ENCODE assay signal across 25 cellular contexts in the genomic region with DNA sequence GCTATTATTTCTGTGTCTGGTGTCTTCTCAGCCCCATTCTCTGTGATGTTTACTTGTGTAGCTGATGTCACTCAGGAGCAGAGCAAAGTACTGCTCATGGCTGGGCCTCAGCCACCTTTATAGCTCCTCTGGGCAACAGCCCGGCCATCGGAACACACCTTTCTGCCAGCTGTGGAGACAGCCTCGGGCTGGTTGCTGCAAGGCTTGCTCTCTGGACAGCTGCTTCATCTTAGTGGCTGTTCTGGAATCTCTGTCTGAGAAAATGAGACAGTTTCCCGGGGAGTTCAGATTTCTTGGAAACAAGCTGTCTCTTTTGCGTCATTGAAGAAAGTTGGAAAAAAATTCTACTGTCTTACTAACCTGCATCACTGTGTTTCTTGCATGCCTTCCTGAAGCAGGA. TPM values are rescaled to one million over a fixed set of nuclear protein-coding genes. Genes with fewer than 3 reads are reported as not detected.
"Had no signal": no experiment of that assay in that cellular context is flagged by ENCODE, and none has a peak within 500 bp of the region (broad histone marks: within the 10 kb centered on the region; RNA-seq: fewer than 3 reads in every experiment).

No MANE protein-coding gene starts in this region.

- H3K36me3 ChIP-seq: breast epithelium, gastroesophageal sphincter, heart right ventricle, prostate gland, sigmoid colon, thyroid gland, uterus had no signal

- H3K27ac ChIP-seq: breast epithelium, gastroesophageal sphincter, heart right ventricle, prostate gland, thyroid gland, uterus had no signal

- H3K36me3 Mint-ChIP-seq: activated naive CD8-positive, alpha-beta T cell treated with anti-CD3 and anti-CD28 coated beads, Interleukin-2, amount 10 ng/mL, durations not matched to agents 7 days and 5 days had no signal

- H3K4me3 ChIP-seq: breast epithelium, gastroesophageal sphincter, heart right ventricle, prostate gland, sigmoid colon, thyroid gland, uterus had no signal

- H3K4me1 ChIP-seq: breast epithelium, gastroesophageal sphincter, heart right ventricle, prostate gland, sigmoid colon, thyroid gland, uterus had no signal

- H3K27ac Mint-ChIP-seq: activated naive CD8-positive, alpha-beta T cell treated with anti-CD3 and anti-CD28 coated beads, Interleukin-2, amount 10 ng/mL, durations not matched to agents 7 days and 5 days; activated T-helper 1 cell treated with anti-CD3 and anti-CD28 coated beads, Interleukin-12 subunit alpha, Interleukin-12 subunit beta, Interleukin-2, Interleukin-4 antibody, amounts not matched to agents 30 ng/mL and 10 ng/mL and 1 ng/mL, durations not matched to agents 14 hours and 24 hours and 36 hours; dendritic cell treated with granulocyte-macrophage colony-stimulating factor and Interleukin-4, amounts not matched to agents 40 ng/mL and 50 ng/mL, for 4 days; memory B cell; stimulated activated memory B cell treated with anti-CD40 and anti-IgM and Interleukin-4, amounts not matched to agents 10 μg/mL and 1 μg/mL and 100 μg/mL, for 72 hours; T-cell had no signal

- DNase-seq: activated CD4-positive, CD25-positive, alpha-beta regulatory T cell treated with anti-CD3 and anti-CD28 coated beads, Interleukin-2, amount 50 U/mL, for 72 hours; activated naive CD4-positive, alpha-beta T cell; activated naive CD8-positive, alpha-beta T cell treated with anti-CD3 and anti-CD28 coated beads, Interleukin-2, amount 10 ng/mL, durations not matched to agents 7 days and 5 days; aorta; cerebellar nuclear complex; effector memory CD4-positive, alpha-beta T cell; heart right ventricle; left ventricle myocardium superior; occipital lobe; sigmoid colon; stimulated activated CD4-positive, alpha-beta T cell treated with anti-CD3 and anti-CD28 coated beads, Interleukin-12 subunit alpha, Interleukin-12 subunit beta, amount 100 ng/mL, for 4 hours; T-cell; T1000; thyroid gland; uterus had no signal

- H3K27me3 ChIP-seq: breast epithelium, gastroesophageal sphincter, heart right ventricle, sigmoid colon, thyroid gland, uterus had no signal

- H3K9me3 ChIP-seq: prostate gland, thyroid gland had no signal

- H3K4me3 Mint-ChIP-seq: activated naive CD8-positive, alpha-beta T cell treated with anti-CD3 and anti-CD28 coated beads, Interleukin-2, amount 10 ng/mL, durations not matched to agents 7 days and 5 days; activated T-helper 1 cell treated with anti-CD3 and anti-CD28 coated beads, Interleukin-12 subunit alpha, Interleukin-12 subunit beta, Interleukin-2, Interleukin-4 antibody, amounts not matched to agents 30 ng/mL and 10 ng/mL and 1 ng/mL, durations not matched to agents 14 hours and 24 hours and 36 hours; dendritic cell treated with granulocyte-macrophage colony-stimulating factor and Interleukin-4, amounts not matched to agents 40 ng/mL and 50 ng/mL, for 4 days; memory B cell; nephron; stimulated activated memory B cell treated with anti-CD40 and anti-IgM and Interleukin-4, amounts not matched to agents 10 μg/mL and 1 μg/mL and 100 μg/mL, for 72 hours; T-cell had no signal

- H3K4me1 Mint-ChIP-seq: activated naive CD8-positive, alpha-beta T cell treated with anti-CD3 and anti-CD28 coated beads, Interleukin-2, amount 10 ng/mL, durations not matched to agents 7 days and 5 days; memory B cell; stimulated activated memory B cell treated with anti-CD40 and anti-IgM and Interleukin-4, amounts not matched to agents 10 μg/mL and 1 μg/mL and 100 μg/mL, for 72 hours; T-cell had no signal

RNA-seq across cellular contexts. Expression of gene THY1, which starts 20.0 kb away (rescaled TPM):
- total RNA-seq: activated naive CD8-positive, alpha-beta T cell treated with anti-CD3 and anti-CD28 coated beads, Interleukin-2, amount 10 ng/mL, durations not matched to agents 7 days and 5 days had no signal

RNA-seq across cellular contexts. Expression of gene MFRP, which starts 56.5 kb away (rescaled TPM):
- total RNA-seq: activated CD8-positive, alpha-beta memory T cell treated with anti-CD3 and anti-CD28 coated beads for 36 hours; activated naive CD8-positive, alpha-beta T cell treated with anti-CD3 and anti-CD28 coated beads, Interleukin-2, amount 10 ng/mL, durations not matched to agents 7 days and 5 days; activated T-helper 1 cell treated with anti-CD3 and anti-CD28 coated beads, Interleukin-12 subunit alpha, Interleukin-12 subunit beta, Interleukin-2, Interleukin-4 antibody, amounts not matched to agents 30 ng/mL and 10 ng/mL and 1 ng/mL, durations not matched to agents 14 hours and 24 hours and 36 hours; aorta; fibroblast of lung; heart right ventricle; left ventricle myocardium superior; occipital lobe; prostate gland; T-cell; thyroid gland had no signal
- polyA plus RNA-seq: aorta, fibroblast of lung, sigmoid colon had no signal
